ENCODE assay signal across 17 cellular contexts in genomic region chr1:6110326-6110725, GRCh38.
"Had no signal": no experiment of that assay in that cellular context is flagged by ENCODE, and none has a peak within 500 bp of the region (broad histone marks: within the 10 kb centered on the region; RNA-seq: fewer than 3 reads in every experiment).

No MANE protein-coding gene starts in this region.

- H3K4me1 ChIP-seq: esophagus muscularis mucosa, gastrocnemius medialis, stomach, transverse colon had no signal

- H3K9me3 Mint-ChIP-seq: effector memory CD8-positive, alpha-beta T cell had no signal

- H3K36me3 ChIP-seq: gastrocnemius medialis, ovary, stomach, thoracic aorta, transverse colon had no signal

- H3K27ac ChIP-seq: epithelial cell of prostate, esophagus muscularis mucosa, gastrocnemius medialis, ovary, stomach, thoracic aorta, transverse colon had no signal

- H3K36me3 Mint-ChIP-seq: naive thymus-derived CD8-positive, alpha-beta T cell had no signal

- H3K27ac Mint-ChIP-seq: effector memory CD8-positive, alpha-beta T cell; naive thymus-derived CD8-positive, alpha-beta T cell had no signal

- DNase-seq: effector memory CD8-positive, alpha-beta T cell; gastrocnemius medialis; islet precursor cell; nucleus accumbens; small intestine; stimulated activated CD4-positive, alpha-beta T cell treated with anti-CD3 and anti-CD28 coated beads, Interleukin-12 subunit alpha, Interleukin-12 subunit beta, amount 100 ng/mL, for 4 hours; stimulated activated naive CD4-positive, alpha-beta T cell; stomach; substantia nigra; transverse colon had no signal

- ATAC-seq: effector memory CD8-positive, alpha-beta T cell; gastrocnemius medialis; mucosa of descending colon; naive thymus-derived CD8-positive, alpha-beta T cell; right cardiac atrium had no signal

- H3K4me3 ChIP-seq: esophagus muscularis mucosa, gastrocnemius medialis, mucosa of descending colon, ovary, stomach, thoracic aorta, transverse colon had no signal

- H3K4me3 Mint-ChIP-seq: effector memory CD8-positive, alpha-beta T cell had no signal

- H3K27me3 ChIP-seq: ovary, transverse colon had no signal

- H3K9me3 ChIP-seq: gastrocnemius medialis, mucosa of descending colon, ovary, thoracic aorta, transverse colon had no signal
